Comparison of ENCODE assay signal across 8 cellular contexts in the genomic region with DNA sequence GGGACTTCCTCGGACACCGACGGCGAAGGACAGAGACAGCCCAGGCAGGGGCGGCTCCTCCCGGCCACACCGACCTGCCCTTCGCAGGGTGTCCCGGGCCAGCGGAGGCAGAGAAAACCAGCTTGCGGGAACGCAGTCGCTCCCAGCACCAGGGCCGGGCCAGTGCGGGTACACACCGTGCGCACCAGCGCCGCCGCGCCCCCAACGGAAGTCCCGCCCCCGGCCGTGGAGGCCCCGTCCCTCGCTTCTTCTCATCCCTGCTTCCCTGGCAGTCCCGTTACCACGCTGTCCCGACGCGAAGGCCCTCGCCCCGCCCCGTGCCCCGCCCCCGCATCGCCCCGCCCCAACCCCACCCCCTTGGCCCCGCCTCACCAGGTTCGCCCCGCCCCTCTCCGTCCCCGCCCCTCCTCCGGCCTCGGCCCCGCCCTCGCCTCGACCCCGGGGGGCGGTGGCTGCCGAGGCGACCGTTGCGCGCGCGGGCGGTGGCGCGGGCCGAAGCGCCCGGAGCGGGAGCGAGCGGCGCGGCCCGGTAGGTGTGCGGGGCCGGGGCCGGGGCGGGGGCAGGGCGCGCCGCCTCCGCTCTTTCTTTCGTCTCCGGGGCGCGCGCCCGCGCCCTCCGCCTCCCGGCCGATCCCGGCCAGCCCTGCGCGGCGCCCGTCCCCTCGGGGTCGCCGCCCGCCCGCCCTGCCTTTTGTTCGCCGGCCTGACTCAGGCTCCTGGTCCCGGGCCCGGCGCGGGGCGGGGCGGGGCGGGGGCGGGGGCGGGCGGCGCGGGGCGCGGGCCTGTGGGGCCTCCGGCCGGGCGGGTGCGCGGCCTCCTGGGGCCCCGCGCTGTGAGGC. TPM values are rescaled to one million over a fixed set of nuclear protein-coding genes. Genes with fewer than 3 reads are reported as not detected.
DNase-seq lines count a peak whose midpoint lies in the region; ATAC-seq and TF ChIP-seq lines count a peak whose summit lies in the region.

A gene with protein sequence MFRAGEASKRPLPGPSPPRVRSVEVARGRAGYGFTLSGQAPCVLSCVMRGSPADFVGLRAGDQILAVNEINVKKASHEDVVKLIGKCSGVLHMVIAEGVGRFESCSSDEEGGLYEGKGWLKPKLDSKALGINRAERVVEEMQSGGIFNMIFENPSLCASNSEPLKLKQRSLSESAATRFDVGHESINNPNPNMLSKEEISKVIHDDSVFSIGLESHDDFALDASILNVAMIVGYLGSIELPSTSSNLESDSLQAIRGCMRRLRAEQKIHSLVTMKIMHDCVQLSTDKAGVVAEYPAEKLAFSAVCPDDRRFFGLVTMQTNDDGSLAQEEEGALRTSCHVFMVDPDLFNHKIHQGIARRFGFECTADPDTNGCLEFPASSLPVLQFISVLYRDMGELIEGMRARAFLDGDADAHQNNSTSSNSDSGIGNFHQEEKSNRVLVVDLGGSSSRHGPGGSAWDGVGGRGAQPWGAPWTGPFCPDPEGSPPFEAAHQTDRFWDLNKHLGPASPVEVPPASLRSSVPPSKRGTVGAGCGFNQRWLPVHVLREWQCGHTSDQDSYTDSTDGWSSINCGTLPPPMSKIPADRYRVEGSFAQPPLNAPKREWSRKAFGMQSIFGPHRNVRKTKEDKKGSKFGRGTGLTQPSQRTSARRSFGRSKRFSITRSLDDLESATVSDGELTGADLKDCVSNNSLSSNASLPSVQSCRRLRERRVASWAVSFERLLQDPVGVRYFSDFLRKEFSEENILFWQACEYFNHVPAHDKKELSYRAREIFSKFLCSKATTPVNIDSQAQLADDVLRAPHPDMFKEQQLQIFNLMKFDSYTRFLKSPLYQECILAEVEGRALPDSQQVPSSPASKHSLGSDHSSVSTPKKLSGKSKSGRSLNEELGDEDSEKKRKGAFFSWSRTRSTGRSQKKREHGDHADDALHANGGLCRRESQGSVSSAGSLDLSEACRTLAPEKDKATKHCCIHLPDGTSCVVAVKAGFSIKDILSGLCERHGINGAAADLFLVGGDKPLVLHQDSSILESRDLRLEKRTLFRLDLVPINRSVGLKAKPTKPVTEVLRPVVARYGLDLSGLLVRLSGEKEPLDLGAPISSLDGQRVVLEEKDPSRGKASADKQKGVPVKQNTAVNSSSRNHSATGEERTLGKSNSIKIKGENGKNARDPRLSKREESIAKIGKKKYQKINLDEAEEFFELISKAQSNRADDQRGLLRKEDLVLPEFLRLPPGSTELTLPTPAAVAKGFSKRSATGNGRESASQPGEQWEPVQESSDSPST (N-terminal part only) (plus strand): TSS at position 451 of the 839 bp plus-strand sequence. CDS start 23,150 bp downstream, outside the sequence.

- H3K9me3 ChIP-seq in liver (ENCODE audit: control insufficient read depth in 4 of 4, low read length in 3 of 4), result no peaks in the 10 kb centered on the region

- peak within 1 kb of the TSS; percentile 72 to 77 for H3K9ac ChIP-seq in liver (ENCODE audit: low read depth in 1 of 2, low read length in 2 of 2)

- no peak for TF ChIP-seq CTCF in liver (IDR thresholded peaks at IDR 0.05; ENCODE audit: low read depth, low read length, missing input control)

- H3K27ac ChIP-seq in liver (ENCODE audit: low read depth in 1 of 2, low read length in 2 of 2), result peak within 1 kb of the TSS; percentile 86 to 90

- H3K36me3 ChIP-seq in liver (ENCODE audit: control insufficient read depth in 4 of 4, insufficient read depth in 3 of 4, low read depth in 1 of 4, low read length in 3 of 4), result no peaks in the 10 kb centered on the region

- H3K4me3 ChIP-seq in liver (ENCODE audit: low read depth in 1 of 3, low read length in 3 of 3), result peak within 1 kb of the TSS; percentile 76 to 94 (median 85)

- H3K4me1 ChIP-seq in liver (ENCODE audit: control insufficient read depth in 4 of 4, insufficient read depth in 4 of 4, low read length in 3 of 4), result peaks cover 6 to 18% (median 14%) of the 10 kb centered on the region in 4 donors

- H3K27me3 ChIP-seq in liver (ENCODE audit: control insufficient read depth in 4 of 4, insufficient read depth in 4 of 4, low read length in 3 of 4), result no peaks in the 10 kb centered on the region

- no peak for TF ChIP-seq RAD21 in liver (IDR thresholded peaks at IDR 0.05)

- peak; percentile 100 for DNase-seq in AG08396 (ENCODE audit: low spot score)
- peak; percentile 97 for DNase-seq in GM19238 (ENCODE audit: insufficient read length, low spot score)
- peak; percentile 60 for DNase-seq in NCI-H524 treated with DMSO at 0.1 percent for 48 hours (lab: John Stamatoyannopoulos, UW)
- peak; percentile 95 to 96 for DNase-seq in activated CD4-positive, alpha-beta T cell treated with anti-CD3 and anti-CD28 coated beads, Interleukin-2, amount 50 U/mL, for 48 hours
- peak; percentile 85 to 95 for DNase-seq in dermis microvascular lymphatic vessel endothelial cell (ENCODE audit: low read depth in 2 of 2)
- DNase-seq in stimulated activated CD4-positive, alpha-beta T cell treated with anti-CD3 and anti-CD28 coated beads, Interleukin-2, amount 100 ng/mL, for 48 hours, result peak; percentile 85 to 87

- WGBS in liver, result under 1% methylated on average over 120 of the region's 121 CpGs

- peak; percentile 58 for ATAC-seq in HG03442 (IDR thresholded peaks at IDR 0.05; ENCODE audit: unreplicated experiment)

TF ChIP-seq in liver, 16 proteins besides CTCF, POLR2A, EP300 and RAD21:
- TF ChIP-seq HNF4G (IDR thresholded peaks at IDR 0.05) (no peak), SP1 (IDR thresholded peaks at IDR 0.05) (peak; percentile 27), NR2F2 (IDR thresholded peaks at IDR 0.05) (no peak), GABPA (IDR thresholded peaks at IDR 0.05 in 1 of 2, conservative IDR thresholded peaks at IDR 0.05 in 1 of 2) (peak; percentile 32 to 76)

RNA-seq across cellular contexts. Expression of the gene that starts here (rescaled TPM):
- total RNA-seq in dermis microvascular lymphatic vessel endothelial cell (30.7 and 39.1 TPM in 2 replicates), liver (10 to 100 TPM in 1 of 2 donors, 1 to 10 TPM in 1; 8.5 to 14.5 TPM)
- polyA plus RNA-seq in liver, result 10 to 100 TPM in 1 of 2 donors, 1 to 10 TPM in 1; 6.4 to 23.2 TPM

Comparison
In these comparisons a context has a peak if more than half of its experiments do, and no peak if none do; other contexts are left out.
1. Peak in every context shown above with its lines: DNase-seq, ATAC-seq, H3K4me3 ChIP-seq and H3K27ac ChIP-seq.